ENCODE assay signal across 14 cellular contexts in genomic region chr6:166651408-166651807, GRCh38. TPM values are rescaled to one million over a fixed set of nuclear protein-coding genes. Genes with fewer than 3 reads are reported as not detected.
DNase-seq lines count a peak whose midpoint lies in the region; ATAC-seq and TF ChIP-seq lines count a peak whose summit lies in the region.
"Had no signal": no experiment of that assay in that cellular context is flagged by ENCODE, and none has a peak within 500 bp of the region (broad histone marks: within the 10 kb centered on the region; RNA-seq: fewer than 3 reads in every experiment).

No MANE protein-coding gene starts in this region.

- BruUV-seq in A673 (replicated peaks; lab: Mats Ljungman, UMichigan): no TSS peak

- H3K36me3 ChIP-seq in A673 (ENCODE audit: insufficient read depth, low read length, poor library complexity, severe bottlenecking): no peaks in the 10 kb centered on the region
- no peaks in the 10 kb centered on the region for H3K36me3 ChIP-seq in neural progenitor cell
- H3K36me3 ChIP-seq in GM23338 (ENCODE audit: insufficient read depth): no peaks in the 10 kb centered on the region

- no peak overlapping the region for H3K9ac ChIP-seq in neural progenitor cell
- H3K9ac ChIP-seq: GM23248 had no signal

- H3K79me2 ChIP-seq in neural progenitor cell (ENCODE audit: low read depth) (no peaks in the 10 kb centered on the region), GM23338 (replicated peaks; ENCODE audit: insufficient read depth) (no peaks in the 10 kb centered on the region)

- H4K20me1 ChIP-seq in neural progenitor cell (ENCODE audit: low read depth) (no peaks in the 10 kb centered on the region), GM23338 (replicated peaks; ENCODE audit: insufficient read depth) (no peaks in the 10 kb centered on the region; the same call in none of the 2 replicates)

- H3K4me3 Mint-ChIP-seq in neural progenitor cell (no peak overlapping the region), GM23338 (no peak overlapping the region)
- H3K4me3 Mint-ChIP-seq: B cell; CD4-positive, alpha-beta T cell had no signal

- H3K4me1 Mint-ChIP-seq in neural progenitor cell: peaks cover 14% of the 10 kb centered on the region
- H3K4me1 Mint-ChIP-seq in GM23338: peaks cover 13% of the 10 kb centered on the region; the same call in 2 of the 3 replicates

- H3K27ac Mint-ChIP-seq in neural progenitor cell (no peak overlapping the region), GM23338 (no peak overlapping the region)
- H3K27ac Mint-ChIP-seq: B cell; CD4-positive, alpha-beta T cell had no signal

- H3K4me1 ChIP-seq in A673 (ENCODE audit: insufficient read depth, low read length, poor library complexity, severe bottlenecking) (peaks cover 33% of the 10 kb centered on the region), neural progenitor cell (peaks cover 24% of the 10 kb centered on the region), GM23338 (ENCODE audit: insufficient read depth) (peaks cover 16% of the 10 kb centered on the region)
- H3K4me1 ChIP-seq: Caco-2 had no signal

- DNase-seq in A673 (ENCODE audit: low spot score) (peak; percentile 76), SK-N-DZ (ENCODE audit: low spot score) (peak; percentile 45), dorsolateral prefrontal cortex (no peak), neural progenitor cell (ENCODE audit: low spot score) (no peak), NCI-H2196 (lab: John Stamatoyannopoulos, UW; ENCODE audit: unreplicated experiment) (no peak), GM23338 (ENCODE audit: low spot score) (no peak)
- DNase-seq: 8988T; Caco-2; CD4-positive, alpha-beta T cell; GM23248; HCEC 1CT had no signal

- no peaks in the 10 kb centered on the region for H3K9me3 ChIP-seq in A673 (ENCODE audit: low read depth, low read length, poor library complexity, severe bottlenecking)
- no peaks in the 10 kb centered on the region for H3K9me3 ChIP-seq in neural progenitor cell (ENCODE audit: low read depth)
- H3K9me3 ChIP-seq: Caco-2 had no signal

- H3K4me3 ChIP-seq in A673 (ENCODE audit: low read depth, low read length, poor library complexity, severe bottlenecking) (no peak overlapping the region), dorsolateral prefrontal cortex (peak overlapping the region in 38 of 59 donors; percentile 1 to 45 (median 28)), neural progenitor cell (no peak overlapping the region), GM23338 (no peak overlapping the region)
- H3K4me3 ChIP-seq: GM23248 had no signal

- H2AFZ ChIP-seq in neural progenitor cell (replicated peaks): no peak overlapping the region
- H2AFZ ChIP-seq in GM23338: no peak overlapping the region
- H2AFZ ChIP-seq: GM23248 had no signal

- H3K27me3 Mint-ChIP-seq in neural progenitor cell (ENCODE audit: insufficient read depth, low read depth) (peaks cover 2% of the 10 kb centered on the region), GM23338 (ENCODE audit: insufficient read depth, low read depth, poor library complexity) (peaks cover 1% of the 10 kb centered on the region)
- H3K27me3 Mint-ChIP-seq: B cell; CD4-positive, alpha-beta T cell had no signal

- H3F3A ChIP-seq in neural progenitor cell (ENCODE audit: low read depth) (peaks cover 35% of the 10 kb centered on the region), GM23338 (replicated peaks; ENCODE audit: low read depth) (peaks cover 11% of the 10 kb centered on the region; the same call in 1 of the 2 replicates)

- CTCF ChIA-PET in A673 (lab: Charles Lee): no interaction called here

- intact Hi-C loops in A673 (cut with micrococcal nuclease; ENCODE audit: unreplicated experiment) (no loop called here), dorsolateral prefrontal cortex (cut with DNase I) (no loop called here)

- no peak for ATAC-seq in GM23338

- no peak overlapping the region for H3K27ac ChIP-seq in A673 (ENCODE audit: low read depth, low read length, poor library complexity, severe bottlenecking)
- H3K27ac ChIP-seq in dorsolateral prefrontal cortex: peak overlapping the region in 51 of 59 donors; percentile 5 to 86 (median 57)
- peak overlapping the region; percentile 54 for H3K27ac ChIP-seq in temporal lobe (ENCODE audit: low read depth, low read length)
- no peak overlapping the region for H3K27ac ChIP-seq in neural progenitor cell
- no peak overlapping the region for H3K27ac ChIP-seq in GM23338 (ENCODE audit: low read depth)
- H3K27ac ChIP-seq: C4-2B, GM23248 had no signal

- H3K9me3 Mint-ChIP-seq in neural progenitor cell: no peaks in the 10 kb centered on the region
- no peaks in the 10 kb centered on the region for H3K9me3 Mint-ChIP-seq in GM23338
- H3K9me3 Mint-ChIP-seq: CD4-positive, alpha-beta T cell had no signal

- 0 out of 2 replicates have a peak, but pooled peaks cover 4% of the 10 kb centered on the region for H3K9me2 ChIP-seq in GM23338 (ENCODE audit: insufficient read depth)

- H3K27me3 ChIP-seq in A673 (replicated peaks; ENCODE audit: insufficient read depth, low read depth, low read length, poor library complexity) (no peaks in the 10 kb centered on the region), dorsolateral prefrontal cortex (no peaks in the 10 kb centered on the region), neural progenitor cell (peaks cover 21% of the 10 kb centered on the region), GM23338 (ENCODE audit: insufficient read depth) (no peaks in the 10 kb centered on the region)

- POLR2A ChIA-PET in A673 (lab: Charles Lee; ENCODE audit: low non-redundant PET): interaction anchor here (0.6 kb wide), 1 partner anchor 13 kb away, joined by 10 read pairs; no protein-coding TSS in a partner anchor

- TF ChIP-seq CTCF in A673 (conservative IDR thresholded peaks at IDR 0.05; ENCODE audit: low read depth, low read length): no peak
- TF ChIP-seq CTCF in dorsolateral prefrontal cortex (IDR thresholded peaks at IDR 0.05 in 54 of 56, conservative IDR thresholded peaks at IDR 0.05 in 2 of 56; ENCODE audit: low read depth in 1 of 56, partially characterized antibody in 56 of 56): no peak
- no peak for TF ChIP-seq CTCF in neural progenitor cell (IDR thresholded peaks at IDR 0.05)
- TF ChIP-seq CTCF in GM23338 (conservative IDR thresholded peaks at IDR 0.05; ENCODE audit: low read depth in 2 of 2): no peak

- H3K36me3 Mint-ChIP-seq in neural progenitor cell: no peaks in the 10 kb centered on the region
- H3K36me3 Mint-ChIP-seq in GM23338 (ENCODE audit: low read depth): no peaks in the 10 kb centered on the region

- H3K4me2 ChIP-seq in neural progenitor cell (no peak overlapping the region), GM23338 (no peak overlapping the region)

TF ChIP-seq in GM23338, 12 proteins besides CTCF, POLR2A, EP300 and RAD21 (continues in another document):
- TF ChIP-seq STAT1 (IDR thresholded peaks at IDR 0.05; ENCODE audit: unreplicated experiment): no peak
- TF ChIP-seq EZH2 (IDR thresholded peaks at IDR 0.05; ENCODE audit: low read depth, unreplicated experiment): no peak
- TF ChIP-seq POLR2AphosphoS5 (IDR thresholded peaks at IDR 0.05; ENCODE audit: low read depth): no peak
- TF ChIP-seq, protein P1, sequence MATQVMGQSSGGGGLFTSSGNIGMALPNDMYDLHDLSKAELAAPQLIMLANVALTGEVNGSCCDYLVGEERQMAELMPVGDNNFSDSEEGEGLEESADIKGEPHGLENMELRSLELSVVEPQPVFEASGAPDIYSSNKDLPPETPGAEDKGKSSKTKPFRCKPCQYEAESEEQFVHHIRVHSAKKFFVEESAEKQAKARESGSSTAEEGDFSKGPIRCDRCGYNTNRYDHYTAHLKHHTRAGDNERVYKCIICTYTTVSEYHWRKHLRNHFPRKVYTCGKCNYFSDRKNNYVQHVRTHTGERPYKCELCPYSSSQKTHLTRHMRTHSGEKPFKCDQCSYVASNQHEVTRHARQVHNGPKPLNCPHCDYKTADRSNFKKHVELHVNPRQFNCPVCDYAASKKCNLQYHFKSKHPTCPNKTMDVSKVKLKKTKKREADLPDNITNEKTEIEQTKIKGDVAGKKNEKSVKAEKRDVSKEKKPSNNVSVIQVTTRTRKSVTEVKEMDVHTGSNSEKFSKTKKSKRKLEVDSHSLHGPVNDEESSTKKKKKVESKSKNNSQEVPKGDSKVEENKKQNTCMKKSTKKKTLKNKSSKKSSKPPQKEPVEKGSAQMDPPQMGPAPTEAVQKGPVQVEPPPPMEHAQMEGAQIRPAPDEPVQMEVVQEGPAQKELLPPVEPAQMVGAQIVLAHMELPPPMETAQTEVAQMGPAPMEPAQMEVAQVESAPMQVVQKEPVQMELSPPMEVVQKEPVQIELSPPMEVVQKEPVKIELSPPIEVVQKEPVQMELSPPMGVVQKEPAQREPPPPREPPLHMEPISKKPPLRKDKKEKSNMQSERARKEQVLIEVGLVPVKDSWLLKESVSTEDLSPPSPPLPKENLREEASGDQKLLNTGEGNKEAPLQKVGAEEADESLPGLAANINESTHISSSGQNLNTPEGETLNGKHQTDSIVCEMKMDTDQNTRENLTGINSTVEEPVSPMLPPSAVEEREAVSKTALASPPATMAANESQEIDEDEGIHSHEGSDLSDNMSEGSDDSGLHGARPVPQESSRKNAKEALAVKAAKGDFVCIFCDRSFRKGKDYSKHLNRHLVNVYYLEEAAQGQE (IDR thresholded peaks at IDR 0.05; ENCODE audit: unreplicated experiment): no peak

RNA-seq across cellular contexts. Expression of gene RPS6KA2, which starts 24.4 kb away (rescaled TPM):
- total RNA-seq in A673 (2021): 30.1 and 37.8 TPM in 2 replicates
- 10.1 and 12.3 TPM in 2 replicates for polyA plus RNA-seq in SK-N-DZ (2014; cell fraction: cytosol; rRNA removed)
- 6.8 and 9.0 TPM in 2 replicates for polyA plus RNA-seq in SK-N-DZ (2014; cell fraction: nucleus; rRNA removed)
- total RNA-seq in dorsolateral prefrontal cortex: 100 to 1,000 TPM in 27 of 120 experiments, 10 to 100 TPM in 93; 66.5 to 123 (median 91.5) TPM
- 30.2 TPM for total RNA-seq in temporal lobe
- total RNA-seq in neural progenitor cell (ENCODE audit: low replicate concordance): 8.2 and 14.3 TPM in 2 replicates
- total RNA-seq in GM23338 (2014; rRNA removed; shearing (Covaris generic)): 25.3 and 25.6 TPM in 2 replicates
- polyA plus RNA-seq in GM23338 (2016; fragmentation: Nextera tagmentation; extraction: Ambion mirVana): 9.4 and 12.5 TPM in 2 replicates

Comparison
In these comparisons a context has a peak if more than half of its experiments do, and no peak if none do; other contexts are left out.
1. DNase-seq: peak in A673 (single experiment) and SK-N-DZ (single experiment); none in dorsolateral prefrontal cortex (0 of 10), neural progenitor cell (single experiment), NCI-H2196 (single experiment) and GM23338 (single experiment).
2. H3K27ac ChIP-seq: peak in dorsolateral prefrontal cortex (51 of 59) and temporal lobe (single experiment); none in A673 (single experiment), neural progenitor cell (single experiment) and GM23338 (single experiment).
3. H3K4me3 ChIP-seq: peak in dorsolateral prefrontal cortex (38 of 59); none in A673 (single experiment), neural progenitor cell (single experiment) and GM23338 (single experiment).